ENCODE assay signal across 26 cellular contexts in genomic region chr17:45718791-45719190, GRCh38.
"Had no signal": no experiment of that assay in that cellular context is flagged by ENCODE, and none has a peak within 500 bp of the region (broad histone marks: within the 10 kb centered on the region; RNA-seq: fewer than 3 reads in every experiment).

No MANE protein-coding gene starts in this region.

- H3K4me3 Mint-ChIP-seq: activated CD8-positive, alpha-beta T cell treated with anti-CD3 and anti-CD28 coated beads, Interleukin-2, amount 10 ng/mL, durations not matched to agents 7 days and 5 days; activated naive CD8-positive, alpha-beta T cell treated with anti-CD3 and anti-CD28 coated beads, Interleukin-2, amount 10 ng/mL, durations not matched to agents 7 days and 5 days; T-helper 1 cell treated with Interleukin-12 subunit alpha and Interleukin-12 subunit beta and Interleukin-4 antibody, amounts not matched to agents 30 μg/mL and 1 μg/mL, for 36 hours had no signal

- H3K27me3 ChIP-seq: cardiac muscle cell, Peyer's patch had no signal

- H3K36me3 Mint-ChIP-seq: activated naive CD8-positive, alpha-beta T cell treated with anti-CD3 and anti-CD28 coated beads, Interleukin-2, amount 10 ng/mL, durations not matched to agents 7 days and 5 days had no signal

- H3K27ac ChIP-seq: brain microvascular endothelial cell, cardiac muscle cell, Peyer's patch, RWPE1, SJSA1 had no signal

- ATAC-seq: activated CD4-positive, CD25-positive, alpha-beta regulatory T cell treated with anti-CD3 and anti-CD28 coated beads, Interleukin-2, amount 50 U/mL, for 24 hours; activated CD8-positive, alpha-beta T cell treated with anti-CD3 and anti-CD28 coated beads, Interleukin-2, amount 10 ng/mL, durations not matched to agents 7 days and 5 days; K562 had no signal

- FAIRE-seq: K562 had no signal

- H3K4me1 ChIP-seq: Peyer's patch, SJSA1 had no signal

- H3K9me3 Mint-ChIP-seq: activated naive CD8-positive, alpha-beta T cell treated with anti-CD3 and anti-CD28 coated beads, Interleukin-2, amount 10 ng/mL, durations not matched to agents 7 days and 5 days had no signal

- H3K36me3 ChIP-seq: brain microvascular endothelial cell, cardiac muscle cell, Peyer's patch, SJSA1 had no signal

- H3K9me3 ChIP-seq: Peyer's patch, SJSA1 had no signal

- H3K27ac Mint-ChIP-seq: activated CD8-positive, alpha-beta T cell treated with anti-CD3 and anti-CD28 coated beads, Interleukin-2, amount 10 ng/mL, durations not matched to agents 7 days and 5 days; activated naive CD8-positive, alpha-beta T cell treated with anti-CD3 and anti-CD28 coated beads, Interleukin-2, amount 10 ng/mL, durations not matched to agents 7 days and 5 days; T-helper 1 cell treated with Interleukin-12 subunit alpha and Interleukin-12 subunit beta and Interleukin-4 antibody, amounts not matched to agents 30 μg/mL and 1 μg/mL, for 36 hours had no signal

- H3K4me3 ChIP-seq: cardiac muscle cell, K562, Peyer's patch, SJSA1 had no signal

- DNase-seq: activated CD4-positive, alpha-beta T cell treated with anti-CD3 and anti-CD28 coated beads for 4 hours; activated CD4-positive, alpha-beta T cell treated with anti-CD3 and anti-CD28 coated beads, Interleukin-2, amount 50 U/mL, for 4 hours; activated CD8-positive, alpha-beta memory T cell treated with anti-CD3 and anti-CD28 coated beads, Interleukin-2, amount 50 U/mL, for 48 hours; activated CD8-positive, alpha-beta T cell treated with anti-CD3 and anti-CD28 coated beads, Interleukin-2, amount 10 ng/mL, durations not matched to agents 7 days and 5 days; activated naive CD4-positive, alpha-beta T cell treated with anti-CD3 and anti-CD28 coated beads, Interleukin-2, amount 50 U/mL, for 16 hours; activated naive CD8-positive, alpha-beta T cell treated with anti-CD3 and anti-CD28 coated beads, Interleukin-2, amount 10 ng/mL, durations not matched to agents 7 days and 5 days; activated T-cell treated with anti-CD3 and anti-CD28 coated beads, Interleukin-2, amount 50 U/mL, for 1 hour; amniotic stem cell; brain microvascular endothelial cell; Karpas-422; MM.1S; NCI-H1105; NCI-H1436; NCI-H187; NCI-H2081; NCI-H2227 treated with DMSO at 0.1 percent for 48 hours; NCI-H446 treated with DMSO at 0.1 percent for 48 hours; NCI-H524 treated with DMSO at 0.1 percent for 48 hours; NCI-H774; Peyer's patch had no signal
